Comparison of ENCODE assay signal across 38 cellular contexts in genomic region chr13:33662392-33662791, GRCh38.
"Had no signal": no experiment of that assay in that cellular context is flagged by ENCODE, and none has a peak within 500 bp of the region (broad histone marks: within the 10 kb centered on the region; RNA-seq: fewer than 3 reads in every experiment).

No MANE protein-coding gene starts in this region.

- H3K4me1 Mint-ChIP-seq: activated naive CD4-positive, alpha-beta T cell treated with anti-CD3 and anti-CD28 coated beads, Interleukin-2, amount 10 ng/mL, durations not matched to agents 7 days and 5 days; activated naive CD4-positive, alpha-beta T cell treated with anti-CD3 and anti-CD28 coated beads, Interleukin-2, amount 50 U/mL, for 24 hours; activated naive CD8-positive, alpha-beta T cell treated with anti-CD3 and anti-CD28 coated beads for 36 hours; activated naive CD8-positive, alpha-beta T cell treated with anti-CD3 and anti-CD28 coated beads, Interleukin-2, amount 50 U/mL, for 24 hours; central memory CD8-positive, alpha-beta T cell had no signal

- H3K4me3 Mint-ChIP-seq: activated naive CD4-positive, alpha-beta T cell treated with anti-CD3 and anti-CD28 coated beads for 36 hours; activated naive CD4-positive, alpha-beta T cell treated with anti-CD3 and anti-CD28 coated beads, Interleukin-2, amount 10 ng/mL, durations not matched to agents 7 days and 5 days; activated naive CD4-positive, alpha-beta T cell treated with anti-CD3 and anti-CD28 coated beads, Interleukin-2, amount 50 U/mL, for 24 hours; activated naive CD8-positive, alpha-beta T cell; activated naive CD8-positive, alpha-beta T cell treated with anti-CD3 and anti-CD28 coated beads for 36 hours; activated naive CD8-positive, alpha-beta T cell treated with anti-CD3 and anti-CD28 coated beads, Interleukin-2, amount 10 ng/mL, durations not matched to agents 7 days and 5 days; activated naive CD8-positive, alpha-beta T cell treated with anti-CD3 and anti-CD28 coated beads, Interleukin-2, amount 50 U/mL, for 24 hours; activated T-cell treated with anti-CD3 and anti-CD28 coated beads, Interleukin-2, amount 50 U/mL, for 24 hours; activated T-cell treated with anti-CD3 and anti-CD28 coated beads, Interleukin-2, amount 50 U/mL, for 4 hours; activated T-helper 1 cell treated with anti-CD3 and anti-CD28 coated beads, Interleukin-12 subunit alpha, Interleukin-12 subunit beta, Interleukin-2, Interleukin-4 antibody, amounts not matched to agents 30 ng/mL and 10 ng/mL and 1 ng/mL, durations not matched to agents 14 hours and 24 hours and 36 hours; activated T-helper 17 cell treated with anti-CD3 and anti-CD28 coated beads, Interleukin-2, amount 50 U/mL, for 72 hours; brain; central memory CD8-positive, alpha-beta T cell had no signal

- DNase-seq: activated effector memory CD4-positive, alpha-beta T cell treated with anti-CD3 and anti-CD28 coated beads, Interleukin-2, amount 50 U/mL, for 16 hours; activated effector memory CD4-positive, alpha-beta T cell treated with Interleukin-2 at 50 U/mL for 16 hours; activated gamma-delta T cell; activated gamma-delta T cell treated with Interleukin-2 at 50 U/mL for 16 hours; activated naive CD4-positive, alpha-beta T cell; activated naive CD4-positive, alpha-beta T cell treated with anti-CD3 and anti-CD28 coated beads for 36 hours; activated naive CD4-positive, alpha-beta T cell treated with anti-CD3 and anti-CD28 coated beads, Interleukin-2, amount 10 ng/mL, durations not matched to agents 7 days and 5 days; activated naive CD4-positive, alpha-beta T cell treated with anti-CD3 and anti-CD28 coated beads, Interleukin-2, amount 50 U/mL, for 16 hours; activated naive CD4-positive, alpha-beta T cell treated with Interleukin-2 at 50 U/mL for 16 hours; activated naive CD8-positive, alpha-beta T cell treated with anti-CD3 and anti-CD28 coated beads for 36 hours; activated naive CD8-positive, alpha-beta T cell treated with anti-CD3 and anti-CD28 coated beads, Interleukin-2, amount 10 ng/mL, durations not matched to agents 7 days and 5 days; activated naive CD8-positive, alpha-beta T cell treated with anti-CD3 and anti-CD28 coated beads, Interleukin-2, amount 50 U/mL, for 24 hours; activated T-cell treated with anti-CD3 and anti-CD28 coated beads, Interleukin-2, amount 50 U/mL, for 1 hour; activated T-cell treated with anti-CD3 and anti-CD28 coated beads, Interleukin-2, amount 50 U/mL, for 24 hours; activated T-cell treated with anti-CD3 and anti-CD28 coated beads, Interleukin-2, amount 50 U/mL, for 4 hours; activated T-cell treated with anti-CD3 and anti-CD28 coated beads, Interleukin-2, amount 50 U/mL, for 48 hours; adrenal gland; amniotic stem cell; amygdala; anterior cingulate cortex; aorta; body of pancreas; brain microvascular endothelial cell; caudate nucleus; central memory CD4-positive, alpha-beta T cell; cerebellar nuclear complex had no signal

- H3K27ac Mint-ChIP-seq: activated naive CD4-positive, alpha-beta T cell treated with anti-CD3 and anti-CD28 coated beads for 36 hours; activated naive CD4-positive, alpha-beta T cell treated with anti-CD3 and anti-CD28 coated beads, Interleukin-2, amount 10 ng/mL, durations not matched to agents 7 days and 5 days; activated naive CD4-positive, alpha-beta T cell treated with anti-CD3 and anti-CD28 coated beads, Interleukin-2, amount 50 U/mL, for 24 hours; activated naive CD4-positive, alpha-beta T cell treated with anti-CD3 and anti-CD28 coated beads, Interleukin-2, amount 50 U/mL, for 72 hours; activated naive CD8-positive, alpha-beta T cell; activated naive CD8-positive, alpha-beta T cell treated with anti-CD3 and anti-CD28 coated beads for 36 hours; activated naive CD8-positive, alpha-beta T cell treated with anti-CD3 and anti-CD28 coated beads, Interleukin-2, amount 10 ng/mL, durations not matched to agents 7 days and 5 days; activated naive CD8-positive, alpha-beta T cell treated with anti-CD3 and anti-CD28 coated beads, Interleukin-2, amount 50 U/mL, for 24 hours; activated T-cell treated with anti-CD3 and anti-CD28 coated beads, Interleukin-2, amount 50 U/mL, for 24 hours; activated T-helper 1 cell treated with anti-CD3 and anti-CD28 coated beads, Interleukin-12 subunit alpha, Interleukin-12 subunit beta, Interleukin-2, Interleukin-4 antibody, amounts not matched to agents 30 ng/mL and 10 ng/mL and 1 ng/mL, durations not matched to agents 14 hours and 24 hours and 36 hours; activated T-helper 17 cell treated with anti-CD3 and anti-CD28 coated beads, Interleukin-2, amount 50 U/mL, for 72 hours; activated T-helper 2 cell treated with anti-CD3 and anti-CD28 coated beads, Interferon-gamma antibody, Interleukin-2, Interleukin-4, amounts not matched to agents 10 μg/mL and 5 μg/mL and 100 μg/mL, durations not matched to agents 14 hours and 24 hours and 36 hours; brain had no signal

- H3K27me3 ChIP-seq: adrenal gland, ascending aorta, body of pancreas, brain microvascular endothelial cell, breast epithelium, cardiac muscle cell had no signal

- H3K4me1 ChIP-seq: ascending aorta, body of pancreas, breast epithelium had no signal

- FAIRE-seq: astrocyte had no signal

- H3K36me3 Mint-ChIP-seq: activated naive CD4-positive, alpha-beta T cell treated with anti-CD3 and anti-CD28 coated beads, Interleukin-2, amount 10 ng/mL, durations not matched to agents 7 days and 5 days; activated naive CD4-positive, alpha-beta T cell treated with anti-CD3 and anti-CD28 coated beads, Interleukin-2, amount 50 U/mL, for 24 hours; activated naive CD8-positive, alpha-beta T cell; activated naive CD8-positive, alpha-beta T cell treated with anti-CD3 and anti-CD28 coated beads for 36 hours; activated naive CD8-positive, alpha-beta T cell treated with anti-CD3 and anti-CD28 coated beads, Interleukin-2, amount 10 ng/mL, durations not matched to agents 7 days and 5 days had no signal

- H3K27ac ChIP-seq: adrenal gland, ascending aorta, body of pancreas, brain microvascular endothelial cell, breast epithelium, cardiac muscle cell had no signal

- ATAC-seq: activated naive CD4-positive, alpha-beta T cell treated with anti-CD3 and anti-CD28 coated beads, Interleukin-2, amount 50 U/mL, for 72 hours; activated naive CD8-positive, alpha-beta T cell treated with anti-CD3 and anti-CD28 coated beads, Interleukin-2, amount 50 U/mL, for 24 hours; activated T-cell treated with anti-CD3 and anti-CD28 coated beads, Interleukin-2, amount 50 U/mL, for 4 hours; activated T-helper 17 cell treated with anti-CD3 and anti-CD28 coated beads, Interleukin-2, amount 50 U/mL, for 72 hours; body of pancreas had no signal

- H3K27me3 Mint-ChIP-seq: activated naive CD4-positive, alpha-beta T cell treated with anti-CD3 and anti-CD28 coated beads, Interleukin-2, amount 10 ng/mL, durations not matched to agents 7 days and 5 days; activated T-helper 17 cell treated with anti-CD3 and anti-CD28 coated beads, Interleukin-2, amount 50 U/mL, for 72 hours; central memory CD8-positive, alpha-beta T cell had no signal

- H3K9me3 Mint-ChIP-seq: activated naive CD4-positive, alpha-beta T cell treated with anti-CD3 and anti-CD28 coated beads, Interleukin-2, amount 10 ng/mL, durations not matched to agents 7 days and 5 days; activated naive CD4-positive, alpha-beta T cell treated with anti-CD3 and anti-CD28 coated beads, Interleukin-2, amount 50 U/mL, for 24 hours; activated naive CD8-positive, alpha-beta T cell treated with anti-CD3 and anti-CD28 coated beads for 36 hours; activated naive CD8-positive, alpha-beta T cell treated with anti-CD3 and anti-CD28 coated beads, Interleukin-2, amount 50 U/mL, for 24 hours; activated T-cell treated with anti-CD3 and anti-CD28 coated beads, Interleukin-2, amount 50 U/mL, for 24 hours; activated T-cell treated with anti-CD3 and anti-CD28 coated beads, Interleukin-2, amount 50 U/mL, for 4 hours; activated T-helper 17 cell treated with anti-CD3 and anti-CD28 coated beads, Interleukin-2, amount 50 U/mL, for 72 hours; central memory CD8-positive, alpha-beta T cell had no signal

- H3K36me3 ChIP-seq: adrenal gland, ascending aorta, brain microvascular endothelial cell, breast epithelium, cardiac muscle cell had no signal

- H3K9me3 ChIP-seq: adrenal gland, ascending aorta, body of pancreas, breast epithelium had no signal

- H3K4me3 ChIP-seq: adrenal gland, ascending aorta, body of pancreas, breast epithelium, cardiac muscle cell had no signal
